Comparison of ENCODE assay signal across 32 cellular contexts in genomic region chr3:5651351-5651750, GRCh38.
"Had no signal": no experiment of that assay in that cellular context is flagged by ENCODE, and none has a peak within 500 bp of the region (broad histone marks: within the 10 kb centered on the region; RNA-seq: fewer than 3 reads in every experiment).

No MANE protein-coding gene starts in this region.

- ATAC-seq: activated naive CD4-positive, alpha-beta T cell treated with anti-CD3 and anti-CD28 coated beads, Interleukin-2, amount 50 U/mL, for 72 hours; activated naive CD8-positive, alpha-beta T cell treated with anti-CD3 and anti-CD28 coated beads, Interleukin-2, amount 50 U/mL, for 24 hours; activated T-cell treated with anti-CD3 and anti-CD28 coated beads, Interleukin-2, amount 50 U/mL, for 4 hours; activated T-cell treated with anti-CD3 and anti-CD28 coated beads, Interleukin-2, amount 50 U/mL, for 72 hours; activated T-helper 17 cell treated with anti-CD3 and anti-CD28 coated beads, Interleukin-2, amount 50 U/mL, for 72 hours; body of pancreas had no signal

- H3K9me3 ChIP-seq: adrenal gland, ascending aorta, body of pancreas had no signal

- H3K36me3 ChIP-seq: adrenal gland, ascending aorta, brain microvascular endothelial cell, breast epithelium, cardiac muscle cell had no signal

- H3K4me1 ChIP-seq: adrenal gland, ascending aorta, body of pancreas, breast epithelium had no signal

- H3K27ac ChIP-seq: adrenal gland, ascending aorta, body of pancreas, brain microvascular endothelial cell, breast epithelium, cardiac muscle cell had no signal

- H3K4me3 ChIP-seq: adrenal gland, ascending aorta, body of pancreas, breast epithelium, cardiac muscle cell had no signal

- H3K27me3 ChIP-seq: adrenal gland, ascending aorta, body of pancreas, brain microvascular endothelial cell, breast epithelium, cardiac muscle cell had no signal

- DNase-seq: activated effector memory CD4-positive, alpha-beta T cell treated with anti-CD3 and anti-CD28 coated beads, Interleukin-2, amount 50 U/mL, for 16 hours; activated effector memory CD4-positive, alpha-beta T cell treated with Interleukin-2 at 50 U/mL for 16 hours; activated gamma-delta T cell; activated gamma-delta T cell treated with Interleukin-2 at 50 U/mL for 16 hours; activated naive CD4-positive, alpha-beta T cell; activated naive CD4-positive, alpha-beta T cell treated with anti-CD3 and anti-CD28 coated beads for 36 hours; activated naive CD4-positive, alpha-beta T cell treated with anti-CD3 and anti-CD28 coated beads, Interleukin-2, amount 10 ng/mL, durations not matched to agents 7 days and 5 days; activated naive CD4-positive, alpha-beta T cell treated with anti-CD3 and anti-CD28 coated beads, Interleukin-2, amount 50 U/mL, for 16 hours; activated naive CD4-positive, alpha-beta T cell treated with Interleukin-2 at 50 U/mL for 16 hours; activated naive CD8-positive, alpha-beta T cell treated with anti-CD3 and anti-CD28 coated beads for 36 hours; activated naive CD8-positive, alpha-beta T cell treated with anti-CD3 and anti-CD28 coated beads, Interleukin-2, amount 10 ng/mL, durations not matched to agents 7 days and 5 days; activated naive CD8-positive, alpha-beta T cell treated with anti-CD3 and anti-CD28 coated beads, Interleukin-2, amount 50 U/mL, for 24 hours; activated T-cell treated with anti-CD3 and anti-CD28 coated beads, Interleukin-2, amount 50 U/mL, for 1 hour; activated T-cell treated with anti-CD3 and anti-CD28 coated beads, Interleukin-2, amount 50 U/mL, for 24 hours; activated T-cell treated with anti-CD3 and anti-CD28 coated beads, Interleukin-2, amount 50 U/mL, for 4 hours; activated T-cell treated with anti-CD3 and anti-CD28 coated beads, Interleukin-2, amount 50 U/mL, for 48 hours; activated T-cell treated with anti-CD3 and anti-CD28 coated beads, Interleukin-2, amount 50 U/mL, for 72 hours; adrenal gland; amniotic stem cell; amygdala; anterior cingulate cortex; aorta; body of pancreas; brain microvascular endothelial cell; caudate nucleus; central memory CD4-positive, alpha-beta T cell; cerebellar nuclear complex had no signal
